In genomic region chr2:137862651-137863050, GRCh38 we compare ENCODE assay signal across 28 cellular contexts.
"Had no signal": no experiment of that assay in that cellular context is flagged by ENCODE, and none has a peak within 500 bp of the region (broad histone marks: within the 10 kb centered on the region; RNA-seq: fewer than 3 reads in every experiment).

No MANE protein-coding gene starts in this region.

- H3K27ac ChIP-seq: breast epithelium, SK-N-MC, WERI-Rb-1 had no signal

- DNase-seq: activated CD4-positive, alpha-beta T cell treated with anti-CD3 and anti-CD28 coated beads for 48 hours; activated CD4-positive, alpha-beta T cell treated with anti-CD3 and anti-CD28 coated beads, Interleukin-2, amount 50 U/mL, for 4 hours; activated CD4-positive, CD25-positive, alpha-beta regulatory T cell treated with anti-CD3 and anti-CD28 coated beads, Interleukin-2, amount 50 U/mL, for 72 hours; activated CD8-positive, alpha-beta memory T cell treated with anti-CD3 and anti-CD28 coated beads, Interleukin-2, amount 50 U/mL, for 48 hours; activated CD8-positive, alpha-beta T cell treated with anti-CD3 and anti-CD28 coated beads, Interleukin-2, amount 10 ng/mL, durations not matched to agents 7 days and 5 days; activated effector memory CD4-positive, alpha-beta T cell treated with Interleukin-2 at 50 U/mL for 16 hours; activated naive CD4-positive, alpha-beta T cell; activated T-cell treated with anti-CD3 and anti-CD28 coated beads, Interleukin-2, amount 50 U/mL, for 1 hour; aorta; caudate nucleus; Kasumi-1; NCI-H1105 treated with DMSO at 0.1 percent for 48 hours; NCI-H1436 treated with DMSO at 0.1 percent for 48 hours; NCI-H187; NCI-H2081; NCI-H510A treated with DMSO at 0.1 percent for 48 hours; NCI-H69; NK-92 treated with Interleukin-12 subunit alpha and Interleukin-12 subunit beta, amount 100 ng/mL, for 24 hours; OCI-M1; RPMI8226; T-helper 1 cell; WERI-Rb-1 had no signal

- H3K4me3 Mint-ChIP-seq: activated CD8-positive, alpha-beta T cell treated with anti-CD3 and anti-CD28 coated beads, Interleukin-2, amount 10 ng/mL, durations not matched to agents 7 days and 5 days; activated naive CD4-positive, alpha-beta T cell treated with anti-CD3 and anti-CD28 coated beads, Interleukin-2, amount 50 U/mL, for 24 hours; activated T-helper 1 cell treated with anti-CD3 and anti-CD28 coated beads, Interleukin-12 subunit alpha, Interleukin-12 subunit beta, Interleukin-2, Interleukin-4 antibody, amounts not matched to agents 30 ng/mL and 10 ng/mL and 1 ng/mL, durations not matched to agents 14 hours and 24 hours and 36 hours had no signal

- H3K9me3 Mint-ChIP-seq: activated naive CD4-positive, alpha-beta T cell treated with anti-CD3 and anti-CD28 coated beads, Interleukin-2, amount 50 U/mL, for 24 hours; activated T-helper 1 cell treated with anti-CD3 and anti-CD28 coated beads, Interleukin-12 subunit alpha, Interleukin-12 subunit beta, Interleukin-2, Interleukin-4 antibody, amounts not matched to agents 30 ng/mL and 10 ng/mL and 1 ng/mL, durations not matched to agents 14 hours and 24 hours and 36 hours had no signal

- H3K36me3 ChIP-seq: breast epithelium, WERI-Rb-1 had no signal

- H3K4me1 ChIP-seq: breast epithelium had no signal

- H3K4me1 Mint-ChIP-seq: activated naive CD4-positive, alpha-beta T cell treated with anti-CD3 and anti-CD28 coated beads, Interleukin-2, amount 50 U/mL, for 24 hours had no signal

- H3K4me3 ChIP-seq: breast epithelium, SK-N-MC had no signal

- H3K36me3 Mint-ChIP-seq: activated naive CD4-positive, alpha-beta T cell treated with anti-CD3 and anti-CD28 coated beads, Interleukin-2, amount 50 U/mL, for 24 hours had no signal

- ATAC-seq: activated CD8-positive, alpha-beta T cell treated with anti-CD3 and anti-CD28 coated beads, Interleukin-2, amount 10 ng/mL, durations not matched to agents 7 days and 5 days; Panc1; Right ventricle myocardium inferior had no signal

- H3K27me3 ChIP-seq: breast epithelium had no signal

- H3K27ac Mint-ChIP-seq: activated CD8-positive, alpha-beta T cell treated with anti-CD3 and anti-CD28 coated beads, Interleukin-2, amount 10 ng/mL, durations not matched to agents 7 days and 5 days; activated naive CD4-positive, alpha-beta T cell treated with anti-CD3 and anti-CD28 coated beads, Interleukin-2, amount 50 U/mL, for 24 hours; activated T-helper 1 cell treated with anti-CD3 and anti-CD28 coated beads, Interleukin-12 subunit alpha, Interleukin-12 subunit beta, Interleukin-2, Interleukin-4 antibody, amounts not matched to agents 30 ng/mL and 10 ng/mL and 1 ng/mL, durations not matched to agents 14 hours and 24 hours and 36 hours had no signal
